13 cellular contexts compared by ENCODE assay signal in the genomic region with DNA sequence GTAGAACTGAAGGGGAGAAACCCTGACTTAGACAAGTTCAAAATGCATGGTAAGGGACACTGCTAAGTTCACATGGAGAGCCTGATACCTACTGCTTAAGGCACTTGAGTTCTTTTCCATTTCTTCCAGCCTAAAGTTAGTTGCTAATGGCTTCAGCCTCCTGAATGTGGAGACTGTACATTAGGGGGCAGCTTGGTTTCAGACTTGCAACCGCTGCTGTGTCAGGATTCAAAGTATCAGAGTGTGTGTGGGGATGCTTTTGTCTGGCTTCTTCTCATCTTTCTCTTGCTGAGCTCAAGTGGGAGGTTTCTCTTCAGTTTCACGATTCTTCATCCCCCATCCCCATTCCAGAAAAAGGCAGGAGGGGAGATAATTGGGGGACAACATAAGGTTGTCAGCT. TPM values are rescaled to one million over a fixed set of nuclear protein-coding genes. Genes with fewer than 3 reads are reported as not detected.
A peak's percentile ranks its signal among the peaks of the same experiment; 100 is the strongest.
DNase-seq lines count a peak whose midpoint lies in the region; ATAC-seq, FAIRE-seq and TF ChIP-seq lines count a peak whose summit lies in the region.
"Had no signal": no experiment of that assay in that cellular context is flagged by ENCODE, and none has a peak within 500 bp of the region (broad histone marks: within the 10 kb centered on the region; RNA-seq: fewer than 3 reads in every experiment).

No MANE protein-coding gene starts in this region.

- POLR2A ChIA-PET in GM12878 (lab: Charles Lee), result interaction anchor here (1.1 kb wide), 1 partner anchor 41 kb away, joined by 3 read pairs; no protein-coding TSS in a partner anchor

- H4K20me1 ChIP-seq in GM12878 (ENCODE audit: control insufficient read depth, insufficient read depth), result no peaks in the 10 kb centered on the region

- peak; percentile 56 for TF ChIP-seq RAD21 in GM12878 (IDR thresholded peaks at IDR 0.05; ENCODE audit: insufficient read depth, low read depth, low read length)

- CTCF ChIA-PET in GM12878 (lab: Yijun Ruan, JAX), result interaction anchor here (0.5 to 3.0 kb wide), 15 partner anchors 15 to 679 kb away, joined by 3 to 18 read pairs (median 4); no protein-coding TSS in a partner anchor

- no peak for TF ChIP-seq POLR2A in GM12878 (IDR thresholded peaks at IDR 0.05; ENCODE audit: low read depth, low read length)

- FAIRE-seq in GM12878 (lab: Jason Lieb, UNC), result no peak

- no peaks in the 10 kb centered on the region for H3K9me3 ChIP-seq in GM12878 (replicated peaks; ENCODE audit: control insufficient read depth, insufficient read depth, low read length)
- no peaks in the 10 kb centered on the region for H3K9me3 ChIP-seq in mucosa of descending colon

- no peak overlapping the region for H3K27ac ChIP-seq in GM12878 (ENCODE audit: control insufficient read depth, insufficient read depth)
- H3K27ac ChIP-seq: HL-60 had no signal

- RAD21 ChIA-PET in GM12878 (lab: Charles Lee; ENCODE audit: unreplicated experiment), result interaction anchor here (0.9 to 3.0 kb wide), 7 partner anchors 33 to 365 kb away, joined by 3 to 8 read pairs (median 4); no protein-coding TSS in a partner anchor

- no TSS peak for BruUV-seq in GM12878 (replicated peaks; lab: Mats Ljungman, UMichigan)

- intact Hi-C loops in GM12878 (cut with micrococcal nuclease; ENCODE audit: unreplicated experiment), result no loop called here
- intact Hi-C loops in mucosa of descending colon (cut with DNase I, micrococcal nuclease), result no loop called here
- intact Hi-C loops in left ventricle myocardium superior (cut with micrococcal nuclease), result no loop called here

- no peak overlapping the region for H3K4me2 ChIP-seq in GM12878 (ENCODE audit: control insufficient read depth, insufficient read depth)

- H3K4me3 ChIP-seq in GM12878 (no peak overlapping the region), mucosa of descending colon (no peak overlapping the region), H7 (ENCODE audit: insufficient read depth, low read depth, low read length) (no peak overlapping the region)

- in situ Hi-C loops in GM12878 (cut with MboI), result no loop called here

- TF ChIP-seq EP300 in GM12878 (IDR thresholded peaks at IDR 0.05; ENCODE audit: borderline replicate concordance in 1 of 2, control insufficient read depth in 1 of 2, low read depth in 2 of 2, low read length in 2 of 2), result no peak

- H3K27me3 ChIP-seq in GM12878 (replicated peaks in 1 of 2; ENCODE audit: control insufficient read depth in 2 of 2, insufficient read depth in 2 of 2, low read length in 1 of 2) (no peaks in the 10 kb centered on the region), H7 (ENCODE audit: control insufficient read depth, insufficient read depth, low read length) (no peaks in the 10 kb centered on the region)

- no peaks in the 10 kb centered on the region for H3K79me2 ChIP-seq in GM12878 (ENCODE audit: control insufficient read depth, insufficient read depth, low read length)

- no peak overlapping the region for H2AFZ ChIP-seq in GM12878 (ENCODE audit: control insufficient read depth, low read depth, low read length)

- no peaks in the 10 kb centered on the region for H3K36me3 ChIP-seq in GM12878 (ENCODE audit: control insufficient read depth in 2 of 2, insufficient read depth in 2 of 2, low read length in 1 of 2)
- H3K36me3 ChIP-seq in mucosa of descending colon (ENCODE audit: low read depth), result no peaks in the 10 kb centered on the region
- no peaks in the 10 kb centered on the region for H3K36me3 ChIP-seq in H7 (replicated peaks; ENCODE audit: control insufficient read depth, insufficient read depth, low read length)

- DNase-seq in DMS53 treated with DMSO at 0.1 percent for 48 hours (lab: John Stamatoyannopoulos, UW; ENCODE audit: unreplicated experiment), result peak; percentile 8
- DNase-seq in GM12878 (ENCODE audit: low read depth, low spot score), result no peak
- peak in 1 of 3 donors; percentile 41 for DNase-seq in mucosa of descending colon
- DNase-seq in COLO668 (lab: John Stamatoyannopoulos, UW; ENCODE audit: unreplicated experiment), result no peak
- DNase-seq in DMS114 treated with DMSO at 0.1 percent for 48 hours (lab: John Stamatoyannopoulos, UW; ENCODE audit: unreplicated experiment), result no peak
- DNase-seq in H7, result no peak
- no peak for DNase-seq in left ventricle myocardium superior
- DNase-seq: activated CD8-positive, alpha-beta T cell treated with anti-CD3 and anti-CD28 coated beads for 36 hours; activated naive CD8-positive, alpha-beta T cell treated with anti-CD3 and anti-CD28 coated beads for 36 hours; NCI-H187; stimulated activated CD4-positive, alpha-beta T cell treated with anti-CD3 and anti-CD28 coated beads, Interleukin-4, amount 100 ng/mL, for 4 hours had no signal

- SMC1A ChIA-PET in GM12878 (lab: Charles Lee; ENCODE audit: uncharacterized antibody, unreplicated experiment), result interaction anchor here (0.8 to 10.0 kb wide), 20 partner anchors 15 to 733 kb away, joined by 3 to 53 read pairs (median 4); partner anchors contain the start of gene ATP10B

- no peak overlapping the region for H3K9ac ChIP-seq in GM12878 (ENCODE audit: control insufficient read depth, insufficient read depth, low read length)

- no peaks in the 10 kb centered on the region; the same call in 1 of the 2 replicates for H3K4me1 ChIP-seq in GM12878 (ENCODE audit: control insufficient read depth, insufficient read depth, low read length)
- H3K4me1 ChIP-seq in mucosa of descending colon (ENCODE audit: low read depth), result no peaks in the 10 kb centered on the region

- 3% methylated on average over 2 of the region's 2 CpGs for WGBS in GM12878 (ENCODE audit: insufficient coverage, insufficient replicate concordance, low lambda C conversion rate, missing lambda C conversion rate)

- ATAC-seq in GM19372 (IDR thresholded peaks at IDR 0.05; ENCODE audit: low read depth, unreplicated experiment) (peak; percentile 41), GM12878 (peak; percentile 73), mucosa of descending colon (peak; percentile 56), left ventricle myocardium superior (no peak)
- ATAC-seq: activated CD8-positive, alpha-beta T cell treated with anti-CD3 and anti-CD28 coated beads for 36 hours had no signal

- TF ChIP-seq CTCF in GM12878 (IDR thresholded peaks at IDR 0.05 in 2 of 3, conservative IDR thresholded peaks at IDR 0.05 in 1 of 3; ENCODE audit: control insufficient read depth in 2 of 3, extremely low read depth in 1 of 3, insufficient read depth in 1 of 3, low read depth in 3 of 3, low read length in 3 of 3), result peak; percentile 24 to 70 (median 34); a peak in 3 of 6 replicates
- TF ChIP-seq CTCF in mucosa of descending colon (IDR thresholded peaks at IDR 0.05), result no peak

TF ChIP-seq in GM12878, 131 proteins besides CTCF, POLR2A, EP300 and RAD21:
- TF ChIP-seq SMC3 (IDR thresholded peaks at IDR 0.05; ENCODE audit: borderline replicate concordance, low read length) (peak; percentile 46; the same call in 1 of the 2 replicates), IRF5 (IDR thresholded peaks at IDR 0.05; ENCODE audit: borderline replicate concordance) (no peak)

RNA-seq across cellular contexts. Expression of gene ATP10B, which starts 49.4 kb away (rescaled TPM):
- not detected in 2 replicates for total RNA-seq in GM12878 (2013; cell fraction: nucleolus; rRNA removed)
- not detected in 2 replicates for total RNA-seq in GM12878 (2014; rRNA removed)
- total RNA-seq in GM12878 (2014; rRNA removed; fragmentation: Illumina TruSeq; extraction: Trizol), result not detected in 2 replicates
- 0.05 TPM in 1 of 2 replicates, not detected in the other for total RNA-seq in GM12878 (2021)
- polyA plus RNA-seq in GM12878 (2011; ENCODE audit: low read depth), result not detected
- polyA plus RNA-seq in GM12878 (2011; rRNA removed), result not detected in 2 replicates
- polyA plus RNA-seq in GM12878 (2011; cell fraction: cytosol; rRNA removed), result not detected in 2 replicates
- not detected in 2 replicates for polyA plus RNA-seq in GM12878 (2011; cell fraction: nucleus; rRNA removed)
- polyA plus RNA-seq in GM12878 (2012), result 0.34 and 0.36 TPM in 2 replicates
- not detected in 2 replicates for polyA plus RNA-seq in GM12878 (2014; fragmentation: Illumina TruSeq; extraction: Trizol)
- polyA plus RNA-seq in GM12878 (2014; fragmentation: Nextera tagmentation; extraction: Ambion mirVana), result not detected
- polyA plus RNA-seq in GM12878 (2014; rRNA removed), result not detected in 2 replicates
- not detected for polyA plus RNA-seq in GM12878 (2016; fragmentation: Nextera tagmentation; extraction: Ambion mirVana)
- polyA minus RNA-seq in GM12878 (2011; rRNA and poly(A)+ RNA removed), result not detected in 2 replicates
- polyA minus RNA-seq in GM12878 (2011; cell fraction: cytosol; rRNA and poly(A)+ RNA removed), result not detected in 2 replicates
- not detected in 2 replicates for polyA minus RNA-seq in GM12878 (2011; cell fraction: nucleus; rRNA and poly(A)+ RNA removed)
- total RNA-seq in mucosa of descending colon, result 100 to 1,000 TPM; 112 to 265 (median 211) TPM
- total RNA-seq in H7 (2014; rRNA removed; shearing (Covaris generic)), result 0.03 TPM in 1 of 2 replicates, not detected in the other
- not detected for total RNA-seq in left ventricle myocardium superior
- total RNA-seq: activated CD8-positive, alpha-beta T cell treated with anti-CD3 and anti-CD28 coated beads for 36 hours; activated naive CD8-positive, alpha-beta T cell treated with anti-CD3 and anti-CD28 coated beads for 36 hours had no signal

Comparison
In these comparisons a context has a peak if more than half of its experiments do, and no peak if none do; other contexts are left out.
1. RNA of gene ATP10B, which starts 49.4 kb away (total RNA-seq): 112 to 265 TPM in mucosa of descending colon; 0.03 TPM in H7, 0.05 TPM in GM12878 and not detected in left ventricle myocardium superior (single experiment); every median in the first group is over 100 times any median in the second.